8 cellular contexts compared by ENCODE assay signal in genomic region chr16:8797364-8798173, GRCh38. TPM values are rescaled to one million over a fixed set of nuclear protein-coding genes. Genes with fewer than 3 reads are reported as not detected.
DNase-seq lines count a peak whose midpoint lies in the region; TF ChIP-seq lines count a peak whose summit lies in the region.

TSS of gene PMM2 (plus strand) at chr16:8797839. CDS start at chr16:8797883, 44 bp downstream.
TSS of gene TMEM186 (minus strand) at chr16:8797639. CDS start at chr16:8797614, 25 bp downstream.

- peak; percentile 78 for DNase-seq in GM04503 (ENCODE audit: low read depth)
- DNase-seq in HFF-Myc (ENCODE audit: extremely low read depth, low read depth): peak; percentile 80
- DNase-seq in MV-4-11 (lab: John Stamatoyannopoulos, UW): peak; percentile 98
- peak; percentile 93 to 96 for DNase-seq in SJSA1 (ENCODE audit: low read depth in 1 of 2, low spot score in 2 of 2)
- peak; percentile 81 to 91 (median 86) for DNase-seq in activated naive CD4-positive, alpha-beta T cell (lab: John Stamatoyannopoulos, UW)
- DNase-seq in foreskin melanocyte: peak; percentile 93
- DNase-seq in stromal cell of bone marrow (ENCODE audit: low read depth): peak; percentile 94

- H3K9me3 ChIP-seq in SJSA1 (replicated peaks): no peaks in the 10 kb centered on the region
- no peaks in the 10 kb centered on the region for H3K9me3 ChIP-seq in neuron (ENCODE audit: low read length)

- H3K4me3 ChIP-seq in HFF-Myc (replicated peaks; ENCODE audit: low read depth, low read length) (peak within 1 kb of the TSS; percentile 76), SJSA1 (peak within 1 kb of the TSS; percentile 69), neuron (ENCODE audit: low read length) (peak within 1 kb of the TSS; percentile 92)

- H3K4me1 ChIP-seq in SJSA1 (replicated peaks) (peaks cover 12% of the 10 kb centered on the region), neuron (ENCODE audit: insufficient read depth, low read length) (peaks cover 23% of the 10 kb centered on the region)

- H3K27me3 ChIP-seq in SJSA1 (replicated peaks): no peaks in the 10 kb centered on the region
- H3K27me3 ChIP-seq in neuron (ENCODE audit: insufficient read depth, low read length): no peaks in the 10 kb centered on the region

- H3K36me3 ChIP-seq in SJSA1 (peaks cover 45% of the 10 kb centered on the region), neuron (ENCODE audit: insufficient read depth, low read length) (peaks cover 16% of the 10 kb centered on the region)

- H3K27ac ChIP-seq in SJSA1: peak within 1 kb of the TSS; percentile 80

- TF ChIP-seq CTCF in HFF-Myc (IDR thresholded peaks at IDR 0.05; ENCODE audit: low read depth, low read length, missing control alignments): no peak

- H2AFZ ChIP-seq in neuron (ENCODE audit: low read depth, low read length): peak within 1 kb of the TSS; percentile 27

RNA-seq across cellular contexts. Expression of gene PMM2, which starts in this region (rescaled TPM):
- 47.9 and 50.2 TPM in 2 replicates for total RNA-seq in SJSA1 (2014; rRNA removed; shearing (Covaris generic))

RNA-seq across cellular contexts. Expression of gene TMEM186, which starts in this region (rescaled TPM):
- 3.0 and 6.8 TPM in 2 replicates for total RNA-seq in SJSA1 (2014; rRNA removed; shearing (Covaris generic))

Comparison
In these comparisons a context has a peak if more than half of its experiments do, and no peak if none do; other contexts are left out.
1. Peak in every context shown above with its lines: DNase-seq, H3K4me3 ChIP-seq and H3K27ac ChIP-seq.